ENCODE assay signal across 1 cellular context in genomic region chr1:40040511-40041465, GRCh38.
A peak's percentile ranks its signal among the peaks of the same experiment; 100 is the strongest.
TF ChIP-seq lines count a peak whose summit lies in the region.

Gene CAP1, plus strand, starts transcription at chr1:40040729. Its CDS starts 18,618 bp downstream, at chr1:40059347.

TF ChIP-seq in HepG2, 621 proteins besides CTCF, POLR2A, EP300 and RAD21 (continued from another document and continues in another):
- TF ChIP-seq ZBTB26 (CRISPR knock-in tag; IDR thresholded peaks at IDR 0.05; ENCODE audit: borderline replicate concordance), result no peak
- TF ChIP-seq KDM3A (CRISPR knock-in tag; IDR thresholded peaks at IDR 0.05; ENCODE audit: low read depth), result no peak
- 0 out of 2 replicates have a peak, but pooled peaks have one; percentile 30 for TF ChIP-seq JUND (CRISPR knock-in tag; IDR thresholded peaks at IDR 0.05)
- no peak for TF ChIP-seq JARID2 (CRISPR knock-in tag; IDR thresholded peaks at IDR 0.05; ENCODE audit: insufficient replicate concordance)
- TF ChIP-seq ZNF44 (CRISPR knock-in tag; IDR thresholded peaks at IDR 0.05), result no peak
- TF ChIP-seq ELF3 (CRISPR knock-in tag; IDR thresholded peaks at IDR 0.05), result 0 out of 2 replicates have a peak, but pooled peaks have one; percentile 72
- TF ChIP-seq SP4 (CRISPR knock-in tag; IDR thresholded peaks at IDR 0.05), result peak; percentile 97
- no peak for TF ChIP-seq NR1H2 (CRISPR knock-in tag; IDR thresholded peaks at IDR 0.05; ENCODE audit: borderline replicate concordance, low read depth)
- peak; percentile 76 for TF ChIP-seq KDM5A (IDR thresholded peaks at IDR 0.05; ENCODE audit: borderline replicate concordance, low read length)
- no peak for TF ChIP-seq TRIM22 (IDR thresholded peaks at IDR 0.05)
- no peak for TF ChIP-seq ZNF253 (CRISPR knock-in tag; IDR thresholded peaks at IDR 0.05; ENCODE audit: borderline replicate concordance)
- TF ChIP-seq ZNF607 (CRISPR knock-in tag; IDR thresholded peaks at IDR 0.05; ENCODE audit: borderline replicate concordance), result peak; percentile 25; the same call in 1 of the 2 replicates
- peak; percentile 19; the same call in 1 of the 2 replicates for TF ChIP-seq ZFP90 (CRISPR knock-in tag; IDR thresholded peaks at IDR 0.05; ENCODE audit: borderline replicate concordance)
- TF ChIP-seq MEIS1 (CRISPR knock-in tag; IDR thresholded peaks at IDR 0.05; ENCODE audit: borderline replicate concordance), result 0 out of 2 replicates have a peak, but pooled peaks have one; percentile 24
- no peak for TF ChIP-seq GPBP1L1 (CRISPR knock-in tag; IDR thresholded peaks at IDR 0.05)
- no peak for TF ChIP-seq ATM (IDR thresholded peaks at IDR 0.05; ENCODE audit: borderline replicate concordance)
- TF ChIP-seq ARHGAP35 (CRISPR knock-in tag; IDR thresholded peaks at IDR 0.05; ENCODE audit: borderline replicate concordance), result no peak
- TF ChIP-seq HOXA3 (CRISPR knock-in tag; IDR thresholded peaks at IDR 0.05), result peak; percentile 7; the same call in 1 of the 2 replicates
- TF ChIP-seq GMEB1 (CRISPR knock-in tag; IDR thresholded peaks at IDR 0.05; ENCODE audit: borderline replicate concordance), result peak; percentile 79
- TF ChIP-seq ZSCAN9 (CRISPR knock-in tag; IDR thresholded peaks at IDR 0.05; ENCODE audit: borderline replicate concordance), result peak; percentile 72; the same call in 1 of the 2 replicates
- TF ChIP-seq ZFYVE20 (CRISPR knock-in tag; IDR thresholded peaks at IDR 0.05; ENCODE audit: borderline replicate concordance, low read depth), result no peak
- no peak for TF ChIP-seq RFX3 (CRISPR knock-in tag; IDR thresholded peaks at IDR 0.05)
- 0 out of 2 replicates have a peak, but pooled peaks have one; percentile 15 for TF ChIP-seq ETV6 (CRISPR knock-in tag; conservative IDR thresholded peaks at IDR 0.05)
- TF ChIP-seq SIN3A (IDR thresholded peaks at IDR 0.05; ENCODE audit: borderline replicate concordance, low read depth, low read length), result peak; percentile 92; the same call in 1 of the 2 replicates
- TF ChIP-seq RBM22 (optimal IDR thresholded peaks at IDR 0.05; ENCODE audit: low read length), result no peak
- TF ChIP-seq ZFY (CRISPR knock-in tag; IDR thresholded peaks at IDR 0.05), result no peak; the same call in 1 of the 2 replicates
- no peak for TF ChIP-seq ATF4 (CRISPR knock-in tag; IDR thresholded peaks at IDR 0.05)
- peak; percentile 47; the same call in 1 of the 2 replicates for TF ChIP-seq HCFC1 (IDR thresholded peaks at IDR 0.05; ENCODE audit: low read depth, low read length)
- no peak for TF ChIP-seq TCF7 (IDR thresholded peaks at IDR 0.05; ENCODE audit: low read depth)
- TF ChIP-seq ERF (CRISPR knock-in tag; IDR thresholded peaks at IDR 0.05), result peak; percentile 70
- TF ChIP-seq THAP9 (CRISPR knock-in tag; IDR thresholded peaks at IDR 0.05; ENCODE audit: borderline replicate concordance), result peak; percentile 81; the same call in 1 of the 2 replicates
- no peak for TF ChIP-seq CAMTA2 (CRISPR knock-in tag; IDR thresholded peaks at IDR 0.05; ENCODE audit: borderline replicate concordance)
- no peak for TF ChIP-seq ZNF235 (CRISPR knock-in tag; IDR thresholded peaks at IDR 0.05; ENCODE audit: borderline replicate concordance)
- no peak for TF ChIP-seq DBP (CRISPR knock-in tag; IDR thresholded peaks at IDR 0.05; ENCODE audit: not compliant biosample characterization)
- peak; percentile 100 for TF ChIP-seq THAP7 (CRISPR knock-in tag; IDR thresholded peaks at IDR 0.05)
- no peak for TF ChIP-seq MEIS2 (CRISPR knock-in tag; IDR thresholded peaks at IDR 0.05)
- TF ChIP-seq ZNF672 (CRISPR knock-in tag; IDR thresholded peaks at IDR 0.05), result no peak
- peak; percentile 34; the same call in 1 of the 2 replicates for TF ChIP-seq PRDM10 (CRISPR knock-in tag; IDR thresholded peaks at IDR 0.05; ENCODE audit: low read depth)
- peak; percentile 59; the same call in 1 of the 2 replicates for TF ChIP-seq ZNF580 (CRISPR knock-in tag; IDR thresholded peaks at IDR 0.05; ENCODE audit: borderline replicate concordance, low read depth)
- TF ChIP-seq MAF1 (CRISPR knock-in tag; IDR thresholded peaks at IDR 0.05; ENCODE audit: borderline replicate concordance), result no peak
- TF ChIP-seq ATRX (CRISPR knock-in tag; IDR thresholded peaks at IDR 0.05; ENCODE audit: borderline replicate concordance), result no peak
- no peak for TF ChIP-seq MYC (CRISPR knock-in tag; IDR thresholded peaks at IDR 0.05; ENCODE audit: borderline replicate concordance)
- TF ChIP-seq ZNF770 (CRISPR knock-in tag; IDR thresholded peaks at IDR 0.05), result peak; percentile 39; the same call in 1 of the 2 replicates
